8 cellular contexts compared by ENCODE assay signal in the genomic region with DNA sequence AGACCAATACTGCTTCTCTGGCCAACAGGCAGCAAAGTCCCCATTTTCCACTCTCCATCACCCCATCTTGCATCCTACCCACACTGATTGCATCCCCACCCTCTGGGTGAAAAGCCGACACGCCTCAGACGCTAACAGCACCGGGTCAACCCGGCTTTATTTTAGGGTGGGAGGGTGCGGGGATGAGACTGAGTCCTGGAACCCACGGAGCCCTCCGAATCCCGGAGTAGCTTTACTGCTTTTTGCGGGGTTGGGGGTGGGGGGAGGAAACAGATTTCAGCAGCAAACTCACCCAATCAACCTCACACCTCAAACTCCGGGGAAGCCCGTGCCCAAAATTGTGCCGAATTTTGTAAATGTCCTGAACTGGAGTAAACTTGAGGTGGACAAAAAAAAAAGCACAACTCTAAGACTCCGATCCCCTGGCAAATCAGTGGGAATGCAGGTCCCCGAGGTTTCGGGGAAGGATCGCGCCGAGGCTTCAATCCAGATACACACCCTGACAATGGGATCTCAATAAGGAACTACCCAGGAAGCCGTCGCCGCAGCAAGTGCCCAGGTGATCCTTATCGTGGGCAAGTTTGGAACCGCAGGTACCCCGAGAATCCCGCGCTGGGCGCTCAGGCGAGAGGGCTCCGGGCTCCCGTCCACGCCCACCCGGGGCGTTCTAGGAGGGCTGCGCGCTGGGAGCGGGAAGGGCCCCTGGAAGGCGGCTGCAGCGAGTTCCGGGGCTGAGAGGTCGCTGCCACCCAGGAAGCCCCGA. TPM values are rescaled to one million over a fixed set of nuclear protein-coding genes. Genes with fewer than 3 reads are reported as not detected.
A peak's percentile ranks its signal among the peaks of the same experiment; 100 is the strongest.
DNase-seq lines count a peak whose midpoint lies in the region; ATAC-seq and TF ChIP-seq lines count a peak whose summit lies in the region.

No MANE protein-coding gene starts in this region.

- H3K9me3 ChIP-seq in A673 (ENCODE audit: low read depth, low read length, poor library complexity, severe bottlenecking), result no peaks in the 10 kb centered on the region

- H3K4me3 ChIP-seq in A673 (ENCODE audit: low read depth, low read length, poor library complexity, severe bottlenecking) (peak overlapping the region; percentile 73), fibroblast of the aortic adventitia (ENCODE audit: low read depth, low read length) (peak overlapping the region; percentile 84)

- DNase-seq in A673 (ENCODE audit: low spot score), result peak; percentile 26
- DNase-seq in activated CD4-positive, alpha-beta T cell treated with anti-CD3 and anti-CD28 coated beads, Interleukin-2, amount 10 ng/mL, durations not matched to agents 7 days and 5 days, result peak; percentile 27
- DNase-seq in fibroblast of the aortic adventitia (ENCODE audit: low read depth), result no peak
- DNase-seq in posterior vena cava (ENCODE audit: low spot score), result peak; percentile 81
- no peak for DNase-seq in middle frontal gyrus (ENCODE audit: extremely low spot score, low spot score)
- DNase-seq in NCI-H2196 treated with DMSO at 0.1 percent for 48 hours (lab: John Stamatoyannopoulos, UW; ENCODE audit: unreplicated experiment), result no peak

- intact Hi-C loops in A673 (cut with micrococcal nuclease; ENCODE audit: unreplicated experiment), result no loop called here
- intact Hi-C loops in posterior vena cava (cut with DNase I), result no loop called here

- H3K9me3 Mint-ChIP-seq in activated CD4-positive, alpha-beta T cell treated with anti-CD3 and anti-CD28 coated beads, Interleukin-2, amount 10 ng/mL, durations not matched to agents 7 days and 5 days, result no peaks in the 10 kb centered on the region

- H3K27ac Mint-ChIP-seq in activated CD4-positive, alpha-beta T cell treated with anti-CD3 and anti-CD28 coated beads, Interleukin-2, amount 10 ng/mL, durations not matched to agents 7 days and 5 days, result peak overlapping the region; percentile 90

- H3K27ac ChIP-seq in A673 (ENCODE audit: low read depth, low read length, poor library complexity, severe bottlenecking), result no peak overlapping the region

- H3K4me1 Mint-ChIP-seq in activated CD4-positive, alpha-beta T cell treated with anti-CD3 and anti-CD28 coated beads, Interleukin-2, amount 10 ng/mL, durations not matched to agents 7 days and 5 days, result peaks cover 41% of the 10 kb centered on the region

- TF ChIP-seq CTCF in A673 (conservative IDR thresholded peaks at IDR 0.05; ENCODE audit: low read depth, low read length) (no peak), fibroblast of the aortic adventitia (IDR thresholded peaks at IDR 0.05; ENCODE audit: insufficient read depth, low read length) (no peak)

- no peaks in the 10 kb centered on the region for H3K36me3 ChIP-seq in A673 (ENCODE audit: insufficient read depth, low read length, poor library complexity, severe bottlenecking)

- H3K36me3 Mint-ChIP-seq in activated CD4-positive, alpha-beta T cell treated with anti-CD3 and anti-CD28 coated beads, Interleukin-2, amount 10 ng/mL, durations not matched to agents 7 days and 5 days (ENCODE audit: low read depth), result peaks cover 23% of the 10 kb centered on the region

- H3K27me3 ChIP-seq in A673 (replicated peaks; ENCODE audit: insufficient read depth, low read depth, low read length, poor library complexity), result no peaks in the 10 kb centered on the region

- H3K4me3 Mint-ChIP-seq in activated CD4-positive, alpha-beta T cell treated with anti-CD3 and anti-CD28 coated beads, Interleukin-2, amount 10 ng/mL, durations not matched to agents 7 days and 5 days, result peak overlapping the region; percentile 84

- H3K27me3 Mint-ChIP-seq in activated CD4-positive, alpha-beta T cell treated with anti-CD3 and anti-CD28 coated beads, Interleukin-2, amount 10 ng/mL, durations not matched to agents 7 days and 5 days, result no peaks in the 10 kb centered on the region

- H3K4me1 ChIP-seq in A673 (ENCODE audit: insufficient read depth, low read length, poor library complexity, severe bottlenecking), result peaks cover 5% of the 10 kb centered on the region

- POLR2A ChIA-PET in A673 (lab: Charles Lee; ENCODE audit: low non-redundant PET), result no interaction called here
- POLR2A ChIA-PET in activated CD4-positive, alpha-beta T cell treated with anti-CD3 and anti-CD28 coated beads, Interleukin-2, amount 10 ng/mL, durations not matched to agents 7 days and 5 days (lab: Charles Lee), result interaction anchor here (1.2 kb wide), 1 partner anchor 505 kb away, joined by 3 read pairs; the partner anchor contains the start of gene CDKN3

- ATAC-seq in GM21786 (IDR thresholded peaks at IDR 0.05; ENCODE audit: unreplicated experiment) (peak; percentile 8), HG03196 (IDR thresholded peaks at IDR 0.05; ENCODE audit: unreplicated experiment) (no peak)

- CTCF ChIA-PET in A673 (lab: Charles Lee), result interaction anchor here (0.5 to 0.6 kb wide), 2 partner anchors 94 to 478 kb away, joined by 3 read pairs; no protein-coding TSS in a partner anchor
- CTCF ChIA-PET in activated CD4-positive, alpha-beta T cell treated with anti-CD3 and anti-CD28 coated beads, Interleukin-2, amount 10 ng/mL, durations not matched to agents 7 days and 5 days (lab: Charles Lee), result interaction anchor here (1.0 to 2.4 kb wide), 4 partner anchors 20 to 398 kb away, joined by 3 to 7 read pairs (median 4); partner anchors contain the start of genes SOCS4 and WDHD1

- no TSS peak for BruUV-seq in A673 (replicated peaks; lab: Mats Ljungman, UMichigan)

RNA-seq across cellular contexts. Expression of gene GCH1, which starts 1.1 kb away (rescaled TPM):
- total RNA-seq in A673 (2021) (6.8 and 7.7 TPM in 2 replicates), fibroblast of the aortic adventitia (ENCODE audit: low replicate concordance) (1.9 and 2.3 TPM in 2 replicates), posterior vena cava (1 to 10 TPM; 6.9 to 9.3 TPM)
- 10 to 100 TPM; 54.8 to 55.1 TPM for total RNA-seq in activated CD4-positive, alpha-beta T cell treated with anti-CD3 and anti-CD28 coated beads, Interleukin-2, amount 10 ng/mL, durations not matched to agents 7 days and 5 days

Comparison
In these comparisons a context has a peak if more than half of its experiments do, and no peak if none do; other contexts are left out.
1. DNase-seq: peak in A673 (single experiment), activated CD4-positive, alpha-beta T cell treated with anti-CD3 and anti-CD28 coated beads, Interleukin-2, amount 10 ng/mL, durations not matched to agents 7 days and 5 days (single experiment) and posterior vena cava (single experiment); none in fibroblast of the aortic adventitia (single experiment), middle frontal gyrus (single experiment) and NCI-H2196 treated with DMSO at 0.1 percent for 48 hours (single experiment).